Comparison of ENCODE assay signal across 15 cellular contexts in genomic region chr22:36303874-36304273, GRCh38. TPM values are rescaled to one million over a fixed set of nuclear protein-coding genes. Genes with fewer than 3 reads are reported as not detected.
DNase-seq lines count a peak whose midpoint lies in the region; ATAC-seq and TF ChIP-seq lines count a peak whose summit lies in the region.
"Had no signal": no experiment of that assay in that cellular context is flagged by ENCODE, and none has a peak within 500 bp of the region (broad histone marks: within the 10 kb centered on the region; RNA-seq: fewer than 3 reads in every experiment).

No MANE protein-coding gene starts in this region.

- no peaks in the 10 kb centered on the region for H3K79me2 ChIP-seq in PC-3 (ENCODE audit: low read length)

- H3K4me2 ChIP-seq in PC-3 (ENCODE audit: low read length): no peak overlapping the region
- no peak overlapping the region for H3K4me2 ChIP-seq in neuronal stem cell (ENCODE audit: insufficient read depth, low read length, poor library complexity, severe bottlenecking)

- H2BK5ac ChIP-seq in neuronal stem cell (ENCODE audit: low read length): peak overlapping the region; percentile 83

- no peak overlapping the region for H3K4me3 Mint-ChIP-seq in CD4-positive, alpha-beta T cell

- H3K27ac ChIP-seq in CD4-positive, alpha-beta T cell (ENCODE audit: low read depth, low read length): no peak overlapping the region
- H3K27ac ChIP-seq in PC-3 (ENCODE audit: low read length) (peak overlapping the region; percentile 29; the same call in 1 of the 2 replicates), esophagus (ENCODE audit: low read depth in 2 of 2, low read length in 1 of 2) (peak overlapping the region; percentile 35 to 66), neuronal stem cell (replicated peaks; ENCODE audit: low read length) (no peak overlapping the region)

- no peak overlapping the region for H3K14ac ChIP-seq in neuronal stem cell (ENCODE audit: low read length)

- no peak for ATAC-seq in CD4-positive, alpha-beta T cell (ENCODE audit: poor library complexity)
- ATAC-seq in PC-3: peak; percentile 8
- ATAC-seq in HG03571 (IDR thresholded peaks at IDR 0.05; ENCODE audit: unreplicated experiment): no peak

- H3K9me3 ChIP-seq in CD4-positive, alpha-beta T cell (ENCODE audit: control insufficient read depth, low read length): no peaks in the 10 kb centered on the region
- H3K9me3 ChIP-seq in PC-3 (ENCODE audit: low read length): no peaks in the 10 kb centered on the region
- H3K9me3 ChIP-seq in esophagus (ENCODE audit: control insufficient read depth in 2 of 2, insufficient read depth in 1 of 2, low read depth in 1 of 2, low read length in 1 of 2): no peaks in the 10 kb centered on the region
- peaks cover 0 to 3% of the 10 kb centered on the region in 2 donors for H3K9me3 ChIP-seq in neuronal stem cell (replicated peaks in 1 of 2; ENCODE audit: control insufficient read depth in 2 of 2, insufficient read depth in 1 of 2, low read depth in 1 of 2, low read length in 2 of 2)
- H3K9me3 ChIP-seq: BE2C had no signal

- H3K9me3 Mint-ChIP-seq in CD4-positive, alpha-beta T cell: no peaks in the 10 kb centered on the region

- no peak overlapping the region for H2AFZ ChIP-seq in PC-3 (ENCODE audit: low read length)
- no peak overlapping the region for H2AFZ ChIP-seq in neuronal stem cell (ENCODE audit: low read length)

- no peaks in the 10 kb centered on the region for H3K79me1 ChIP-seq in neuronal stem cell (ENCODE audit: low read depth, low read length)

- CTCF ChIA-PET in CD4-positive, alpha-beta T cell (lab: Charles Lee): interaction anchor here (7.9 kb wide), 1 partner anchor 166 kb away, joined by 60 read pairs; no protein-coding TSS in a partner anchor
- CTCF ChIA-PET in PC-3 (lab: Charles Lee): no interaction called here

- no peaks in the 10 kb centered on the region for H3F3A ChIP-seq in PC-3 (ENCODE audit: low read length, unreplicated experiment)

- H3K27me3 ChIP-seq in CD4-positive, alpha-beta T cell (ENCODE audit: control insufficient read depth, insufficient read depth, low read length): no peaks in the 10 kb centered on the region
- H3K27me3 ChIP-seq in PC-3 (ENCODE audit: low read length) (no peaks in the 10 kb centered on the region), esophagus (ENCODE audit: control insufficient read depth in 1 of 2, insufficient read depth in 2 of 2, low read length in 2 of 2) (no peaks in the 10 kb centered on the region), neuronal stem cell (ENCODE audit: control insufficient read depth in 3 of 3, insufficient read depth in 3 of 3, low read depth in 1 of 3, low read length in 3 of 3) (no peaks in the 10 kb centered on the region)
- H3K27me3 ChIP-seq: BE2C had no signal

- H3K36me3 Mint-ChIP-seq in CD4-positive, alpha-beta T cell (ENCODE audit: low read depth): peaks cover 97% of the 10 kb centered on the region

- no peak overlapping the region for H4K8ac ChIP-seq in neuronal stem cell (ENCODE audit: low read depth, low read length)

- H3K9me2 ChIP-seq in PC-3 (replicated peaks; ENCODE audit: low read length): no peaks in the 10 kb centered on the region

- peaks cover 36% of the 10 kb centered on the region for H3K4me1 ChIP-seq in PC-3 (ENCODE audit: insufficient read depth, low read length)
- peaks cover 0 to 3% of the 10 kb centered on the region in 2 donors for H3K4me1 ChIP-seq in esophagus (ENCODE audit: control insufficient read depth in 2 of 2, insufficient read depth in 2 of 2, low read length in 1 of 2)
- no peaks in the 10 kb centered on the region for H3K4me1 ChIP-seq in neuronal stem cell (ENCODE audit: control insufficient read depth in 2 of 2, insufficient read depth in 1 of 2, low read depth in 1 of 2, low read length in 2 of 2)
- H3K4me1 ChIP-seq: BE2C had no signal

- H4K20me1 ChIP-seq in PC-3 (ENCODE audit: low read length): peaks cover 12% of the 10 kb centered on the region

- H2BK12ac ChIP-seq in neuronal stem cell (ENCODE audit: low read length): no peak overlapping the region

- intact Hi-C loops in CD4-positive, alpha-beta T cell (cut with DNase I, micrococcal nuclease): loop anchor here in 1 of 2 experiments (5.0 kb wide), 1 partner anchor 33 kb away; no protein-coding TSS in a partner anchor
- intact Hi-C loops in PC-3 (cut with micrococcal nuclease): loop anchor here (5.0 kb wide), 1 partner anchor 83 kb away; the partner anchor contains the start of gene MYH9

- peak overlapping the region; percentile 36 for H3K27ac Mint-ChIP-seq in CD4-positive, alpha-beta T cell

- no peaks in the 10 kb centered on the region for H3K27me3 Mint-ChIP-seq in CD4-positive, alpha-beta T cell

- H2BK15ac ChIP-seq in neuronal stem cell (ENCODE audit: low read length): no peak overlapping the region

- TF ChIP-seq CTCF in CD4-positive, alpha-beta T cell (IDR thresholded peaks at IDR 0.05): no peak
- TF ChIP-seq CTCF in PC-3 (conservative IDR thresholded peaks at IDR 0.05; ENCODE audit: low read depth, low read length) (no peak), foreskin fibroblast (IDR thresholded peaks at IDR 0.05; ENCODE audit: low read depth, low read length) (no peak)

- H3K4me3 ChIP-seq in PC-3 (ENCODE audit: low read length) (no peak overlapping the region), esophagus (ENCODE audit: low read depth in 1 of 2, low read length in 2 of 2) (no peak overlapping the region), neuronal stem cell (ENCODE audit: low read length in 2 of 2) (no peak overlapping the region), foreskin fibroblast (ENCODE audit: low read depth in 1 of 2, low read length in 2 of 2) (no peak overlapping the region)

- no peak for DNase-seq in CD4-positive, alpha-beta T cell
- DNase-seq in PC-3 (peak; percentile 44), neuronal stem cell (ENCODE audit: low spot score) (no peak), foreskin fibroblast (no peak), NCI-H2107 treated with DMSO at 0.1 percent for 48 hours (lab: John Stamatoyannopoulos, UW; ENCODE audit: unreplicated experiment) (no peak), NCI-H2081 (lab: John Stamatoyannopoulos, UW) (no peak)
- DNase-seq: activated gamma-delta T cell treated with Interleukin-2 at 50 U/mL for 16 hours; BE2C; central memory CD4-positive, alpha-beta T cell; DMS53; NCI-H2029 treated with DMSO at 0.1 percent for 48 hours; NCI-H774; nucleus accumbens had no signal

- H3K36me3 ChIP-seq in PC-3 (ENCODE audit: low read depth, low read length) (peaks cover 72% of the 10 kb centered on the region), esophagus (ENCODE audit: control insufficient read depth in 2 of 2, insufficient read depth in 2 of 2, low read length in 1 of 2) (peaks cover 51 to 78% of the 10 kb centered on the region in 2 donors), neuronal stem cell (replicated peaks in 1 of 2; ENCODE audit: control insufficient read depth in 2 of 2, insufficient read depth in 2 of 2, low read length in 2 of 2) (peaks cover 79 to 94% of the 10 kb centered on the region in 2 donors)

- peaks cover 19% of the 10 kb centered on the region for H3K4me1 Mint-ChIP-seq in CD4-positive, alpha-beta T cell (ENCODE audit: low read depth)

- H3K23ac ChIP-seq in neuronal stem cell (ENCODE audit: low read depth, low read length, poor library complexity): no peak overlapping the region

- POLR2A ChIA-PET in CD4-positive, alpha-beta T cell (lab: Charles Lee): interaction anchor here (1.3 kb wide), 1 partner anchor 74 kb away, joined by 3 read pairs; no protein-coding TSS in a partner anchor
- POLR2A ChIA-PET in PC-3 (lab: Charles Lee; ENCODE audit: unreplicated experiment): no interaction called here

- H4K91ac ChIP-seq in neuronal stem cell (ENCODE audit: low read depth, low read length, poor library complexity): no peak overlapping the region

- H3K18ac ChIP-seq in neuronal stem cell (ENCODE audit: low read length): no peak overlapping the region

- H3K4ac ChIP-seq in neuronal stem cell (ENCODE audit: low read length): no peak overlapping the region

- H2BK120ac ChIP-seq in neuronal stem cell (ENCODE audit: low read depth, low read length): no peak overlapping the region

- BruUV-seq in PC-3 (replicated peaks; lab: Mats Ljungman, UMichigan): no TSS peak

- H2AK5ac ChIP-seq in neuronal stem cell (ENCODE audit: low read depth, low read length): no peak overlapping the region

- H3K9ac ChIP-seq in PC-3 (ENCODE audit: low read length) (no peak overlapping the region), neuronal stem cell (ENCODE audit: low read depth, low read length, poor library complexity) (no peak overlapping the region)

- 64 to 68% methylated on average over 13 of the region's 13 CpGs for WGBS in esophagus, 2 donors
- no CpG with 5 or more reads among the region's 13 CpGs for WGBS in neuronal stem cell (ENCODE audit: extremely low coverage in 2 of 2, insufficient read length in 2 of 2, insufficient replicate concordance in 1 of 2), 2 donors

RNA-seq across cellular contexts. Expression of gene APOL1, which starts 50.9 kb away (rescaled TPM):
- total RNA-seq in CD4-positive, alpha-beta T cell: 1 to 10 TPM; 6.4 to 7.3 TPM
- total RNA-seq in PC-3 (2014; rRNA removed): 0.52 TPM in 1 of 2 replicates, not detected in the other
- 10 to 100 TPM in 1 of 2 donors, 1 to 10 TPM in 1; 9.8 to 10.5 TPM for polyA plus RNA-seq in esophagus
- 0.06 TPM for polyA plus RNA-seq in neuronal stem cell (2013, experiment 1 of 2)
- 0.03 TPM for polyA plus RNA-seq in neuronal stem cell (2013, experiment 2 of 2)

Comparison
In these comparisons a context has a peak if more than half of its experiments do, and no peak if none do; other contexts are left out.
1. H3K27ac ChIP-seq: peak in PC-3 (single experiment) and esophagus (2 of 2); none in CD4-positive, alpha-beta T cell (single experiment) and neuronal stem cell (single experiment).